ENCODE assay signal across 19 cellular contexts in the genomic region with DNA sequence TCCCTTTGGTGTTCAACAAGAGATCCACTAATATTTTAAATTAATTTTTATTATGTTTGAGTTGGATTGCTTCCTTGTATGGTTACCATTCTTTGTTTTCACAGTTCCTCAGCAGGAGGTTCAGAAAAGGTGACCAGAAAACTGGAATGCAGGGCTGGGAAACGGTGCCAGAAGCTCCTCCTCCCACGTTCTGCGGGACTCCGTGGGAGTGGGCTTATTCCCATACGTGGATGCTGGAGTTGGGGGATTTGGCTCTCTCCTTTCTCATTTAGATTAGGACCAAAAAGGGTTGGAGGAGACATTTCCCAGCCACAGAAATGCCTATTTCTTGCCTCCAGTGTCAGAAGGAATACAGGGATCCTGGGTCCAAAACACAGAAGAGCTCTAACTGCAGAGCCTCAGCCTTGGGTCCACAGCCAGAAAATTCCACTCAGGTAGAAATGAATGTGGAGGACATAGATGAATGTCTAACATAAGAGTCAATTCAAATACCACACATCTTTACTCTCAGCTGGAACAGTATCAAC. TPM values are rescaled to one million over a fixed set of nuclear protein-coding genes. Genes with fewer than 3 reads are reported as not detected.
DNase-seq lines count a peak whose midpoint lies in the region; ATAC-seq and TF ChIP-seq lines count a peak whose summit lies in the region.
"Had no signal": no experiment of that assay in that cellular context is flagged by ENCODE, and none has a peak within 500 bp of the region (broad histone marks: within the 10 kb centered on the region; RNA-seq: fewer than 3 reads in every experiment).

No MANE protein-coding gene starts in this region.

- intact Hi-C loops in ascending aorta (cut with DNase I), result no loop called here
- intact Hi-C loops in ovary (cut with DNase I), result no loop called here

- H3K36me3 ChIP-seq in ascending aorta (peaks cover 3 to 11% of the 10 kb centered on the region in 2 donors), rectal smooth muscle tissue (ENCODE audit: control insufficient read depth, insufficient read depth, low read length) (no peaks in the 10 kb centered on the region), ovary (no peaks in the 10 kb centered on the region), MG63 (no peaks in the 10 kb centered on the region)
- H3K36me3 ChIP-seq: brain microvascular endothelial cell, WERI-Rb-1 had no signal

- H3K4me1 Mint-ChIP-seq in glutamatergic neuron (ENCODE audit: low read depth, unreplicated experiment), result peaks cover 58% of the 10 kb centered on the region

- no peaks in the 10 kb centered on the region for H3K36me3 Mint-ChIP-seq in glutamatergic neuron (ENCODE audit: unreplicated experiment)
- H3K36me3 Mint-ChIP-seq: activated naive CD8-positive, alpha-beta T cell had no signal

- WGBS in ovary, 3 donors, result 7 to 12% (median 8%) methylated on average over 5 of the region's 5 CpGs

- no peak overlapping the region for H3K9ac ChIP-seq in rectal smooth muscle tissue (ENCODE audit: low read length)

- H3K27me3 Mint-ChIP-seq in glutamatergic neuron (ENCODE audit: unreplicated experiment), result no peaks in the 10 kb centered on the region
- H3K27me3 Mint-ChIP-seq: activated naive CD8-positive, alpha-beta T cell; dendritic cell treated with granulocyte-macrophage colony-stimulating factor and Interleukin-4, amounts not matched to agents 40 ng/mL and 50 ng/mL, for 4 days had no signal

- TF ChIP-seq CTCF in ascending aorta (IDR thresholded peaks at IDR 0.05), result no peak
- TF ChIP-seq CTCF in glutamatergic neuron (IDR thresholded peaks at IDR 0.05; ENCODE audit: partially characterized antibody, unreplicated experiment), result no peak
- TF ChIP-seq CTCF in ovary (IDR thresholded peaks at IDR 0.05), result no peak

- H3K27ac ChIP-seq in ascending aorta (peak overlapping the region; percentile 88 to 92), rectal smooth muscle tissue (ENCODE audit: low read depth, low read length) (peak overlapping the region; percentile 88), ovary (no peak overlapping the region)
- H3K27ac ChIP-seq: brain microvascular endothelial cell, RWPE1, WERI-Rb-1 had no signal

- H3K27ac Mint-ChIP-seq in glutamatergic neuron (ENCODE audit: unreplicated experiment), result peak overlapping the region; percentile 5
- H3K27ac Mint-ChIP-seq: activated naive CD8-positive, alpha-beta T cell; activated T-helper 2 cell treated with anti-CD3 and anti-CD28 coated beads, Interferon-gamma antibody, Interleukin-2, Interleukin-4, amounts not matched to agents 10 μg/mL and 5 μg/mL and 100 μg/mL, durations not matched to agents 14 hours and 24 hours and 36 hours; dendritic cell treated with granulocyte-macrophage colony-stimulating factor and Interleukin-4, amounts not matched to agents 40 ng/mL and 50 ng/mL, for 4 days; stimulated activated naive CD8-positive, alpha-beta T cell treated with anti-CD3 and anti-CD28 coated beads, Interleukin-15, Interleukin-2, amounts not matched to agents 100 ng/mL and 50 ng/mL, for 24 hours had no signal

- ATAC-seq in GM21786 (IDR thresholded peaks at IDR 0.05; ENCODE audit: unreplicated experiment), result no peak

- in situ Hi-C loops in G401 (cut with HindIII; ENCODE audit: low sequenced_read_pairs), result no loop called here

- H3K4me3 ChIP-seq in ascending aorta (peak overlapping the region in 1 of 2 donors; percentile 30), rectal smooth muscle tissue (ENCODE audit: low read length) (no peak overlapping the region), ovary (no peak overlapping the region), MG63 (no peak overlapping the region)

- H3K9me3 ChIP-seq in ascending aorta, result no peaks in the 10 kb centered on the region
- no peaks in the 10 kb centered on the region for H3K9me3 ChIP-seq in ovary
- H3K9me3 ChIP-seq in MG63, result no peaks in the 10 kb centered on the region

- DNase-seq in G401 (ENCODE audit: low spot score), result peak; percentile 65
- peak in 1 of 2 donors; percentile 54 for DNase-seq in ascending aorta (ENCODE audit: low spot score in 2 of 2)
- DNase-seq in glutamatergic neuron, result no peak
- DNase-seq in ovary, result no peak
- DNase-seq in MG63, result no peak
- DNase-seq in SHP77 treated with DMSO at 0.1 percent for 48 hours (lab: John Stamatoyannopoulos, UW), result no peak
- DNase-seq: activated CD8-positive, alpha-beta memory T cell treated with anti-CD3 and anti-CD28 coated beads, Interleukin-2, amount 50 U/mL, for 4 hours; brain microvascular endothelial cell; NCI-H146; NCI-H524; stimulated activated CD4-positive, alpha-beta T cell treated with anti-CD3 and anti-CD28 coated beads, Interleukin-12 subunit alpha, Interleukin-12 subunit beta, amount 100 ng/mL, for 4 hours; WERI-Rb-1 had no signal

- no peak for TF ChIP-seq EP300 in ovary (IDR thresholded peaks at IDR 0.05)

- peaks cover 22 to 91% of the 10 kb centered on the region in 2 donors for H3K4me1 ChIP-seq in ascending aorta
- peaks cover 67% of the 10 kb centered on the region for H3K4me1 ChIP-seq in rectal smooth muscle tissue (ENCODE audit: control insufficient read depth, insufficient read depth, low read length)
- peaks cover 11% of the 10 kb centered on the region for H3K4me1 ChIP-seq in ovary (ENCODE audit: insufficient read depth)

- H3K4me3 Mint-ChIP-seq in glutamatergic neuron (ENCODE audit: unreplicated experiment), result no peak overlapping the region
- H3K4me3 Mint-ChIP-seq: activated naive CD8-positive, alpha-beta T cell; dendritic cell treated with granulocyte-macrophage colony-stimulating factor and Interleukin-4, amounts not matched to agents 40 ng/mL and 50 ng/mL, for 4 days; stimulated activated naive CD8-positive, alpha-beta T cell treated with anti-CD3 and anti-CD28 coated beads, Interleukin-15, Interleukin-2, amounts not matched to agents 100 ng/mL and 50 ng/mL, for 24 hours had no signal

- no peak for TF ChIP-seq POLR2A in ovary (IDR thresholded peaks at IDR 0.05)

- peaks cover 3% of the 10 kb centered on the region for H3K9me3 Mint-ChIP-seq in glutamatergic neuron (ENCODE audit: unreplicated experiment)
- H3K9me3 Mint-ChIP-seq: activated T-helper 2 cell treated with anti-CD3 and anti-CD28 coated beads, Interferon-gamma antibody, Interleukin-2, Interleukin-4, amounts not matched to agents 10 μg/mL and 5 μg/mL and 100 μg/mL, durations not matched to agents 14 hours and 24 hours and 36 hours; dendritic cell treated with granulocyte-macrophage colony-stimulating factor and Interleukin-4, amounts not matched to agents 40 ng/mL and 50 ng/mL, for 4 days; stimulated activated naive CD8-positive, alpha-beta T cell treated with anti-CD3 and anti-CD28 coated beads, Interleukin-15, Interleukin-2, amounts not matched to agents 100 ng/mL and 50 ng/mL, for 24 hours had no signal

- H3K27me3 ChIP-seq in ascending aorta (no peaks in the 10 kb centered on the region), rectal smooth muscle tissue (ENCODE audit: control insufficient read depth, insufficient read depth, low read length) (no peaks in the 10 kb centered on the region), ovary (no peaks in the 10 kb centered on the region), MG63 (no peaks in the 10 kb centered on the region; the same call in 1 of the 2 replicates)
- H3K27me3 ChIP-seq: brain microvascular endothelial cell had no signal

RNA-seq across cellular contexts. Expression of a gene that starts 56.0 kb away (rescaled TPM):
- total RNA-seq in G401 (2014; rRNA removed; shearing (Covaris generic)), result 0.18 TPM in 1 of 2 replicates, not detected in the other
- total RNA-seq in ascending aorta (416 TPM), glutamatergic neuron (ENCODE audit: unreplicated experiment) (221 TPM), ovary (100 to 1,000 TPM in 1 of 7 donors, 10 to 100 TPM in 6; 10.7 to 126 (median 20.0) TPM)
- 100 to 1,000 TPM in 1 of 2 donors, 10 to 100 TPM in 1; 14.7 to 156 TPM for polyA plus RNA-seq in ovary
- 0.03 TPM in 1 of 2 replicates, not detected in the other for total RNA-seq in MG63 (2014; rRNA removed; shearing (Covaris generic); ENCODE audit: low replicate concordance)

Comparison
In these comparisons a context has a peak if more than half of its experiments do, and no peak if none do; other contexts are left out.
1. H3K27ac ChIP-seq: peak in ascending aorta (2 of 2) and rectal smooth muscle tissue (single experiment); none in ovary (0 of 2).